Comparison of ENCODE assay signal across 8 cellular contexts in genomic region chr17:81891303-81891552, GRCh38. TPM values are rescaled to one million over a fixed set of nuclear protein-coding genes. Genes with fewer than 3 reads are reported as not detected.
DNase-seq lines count a peak whose midpoint lies in the region; ATAC-seq and TF ChIP-seq lines count a peak whose summit lies in the region.

No MANE protein-coding gene starts in this region.

- peak overlapping the region; percentile 71 for H3K9ac ChIP-seq in mucosa of stomach (ENCODE audit: low read length)

- DNase-seq in BJ (ENCODE audit: low read depth) (no peak), astrocyte of the cerebellum (ENCODE audit: low read depth) (no peak), occipital lobe (lab: John Stamatoyannopoulos, UW) (no peak)

- TF ChIP-seq CTCF in BJ (IDR thresholded peaks at IDR 0.05; ENCODE audit: insufficient read depth, low read depth, low read length) (no peak), astrocyte of the cerebellum (IDR thresholded peaks at IDR 0.05; ENCODE audit: low read depth, low read length, missing control alignments) (no peak)

- peak; percentile 33 for ATAC-seq in HG02852 (IDR thresholded peaks at IDR 0.05; ENCODE audit: unreplicated experiment)
- ATAC-seq in GM19324 (IDR thresholded peaks at IDR 0.05; ENCODE audit: low FRiP score, unreplicated experiment), result no peak
- no peak for ATAC-seq in HG02678 (IDR thresholded peaks at IDR 0.05; ENCODE audit: unreplicated experiment)
- no peak for ATAC-seq in HG02938 (IDR thresholded peaks at IDR 0.05; ENCODE audit: unreplicated experiment)

- in situ Hi-C loops in astrocyte of the cerebellum (cut with HindIII; ENCODE audit: low sequenced_read_pairs), result no loop called here

- CTCF ChIA-PET in BJ (lab: Yijun Ruan, JAX), result no interaction called here

- POLR2A ChIA-PET in BJ (lab: Charles Lee), result no interaction called here

- H3K36me3 ChIP-seq in BJ (ENCODE audit: control insufficient read depth, insufficient read depth, low read length) (peaks cover 29% of the 10 kb centered on the region), mucosa of stomach (ENCODE audit: control insufficient read depth, insufficient read depth, low read length) (peaks cover 7% of the 10 kb centered on the region)

- H3K9me3 ChIP-seq in mucosa of stomach (ENCODE audit: control insufficient read depth, low read length), result no peaks in the 10 kb centered on the region

- peaks cover 10% of the 10 kb centered on the region for H3K4me1 ChIP-seq in mucosa of stomach (ENCODE audit: control insufficient read depth, insufficient read depth, low read length)

- H3K4me3 ChIP-seq in BJ (ENCODE audit: low read depth, low read length) (peak overlapping the region; percentile 92), astrocyte of the cerebellum (ENCODE audit: low read depth, low read length) (peak overlapping the region; percentile 79), mucosa of stomach (ENCODE audit: low read length) (no peak overlapping the region)

- no peaks in the 10 kb centered on the region for H3K27me3 ChIP-seq in BJ (ENCODE audit: control insufficient read depth, insufficient read depth, low read length)
- H3K27me3 ChIP-seq in mucosa of stomach (ENCODE audit: control insufficient read depth, insufficient read depth, low read length), result no peaks in the 10 kb centered on the region

RNA-seq across cellular contexts. Expression of gene ALYREF, which starts 0.2 kb away (rescaled TPM):
- 74.8 and 83.4 TPM in 2 replicates for polyA plus RNA-seq in BJ (2011; rRNA removed)
- 52.1 and 66.9 TPM in 2 replicates for polyA minus RNA-seq in BJ (2011; rRNA and poly(A)+ RNA removed)
- 78.3 TPM for total RNA-seq in occipital lobe

RNA-seq across cellular contexts. Expression of gene ANAPC11, which starts 0.3 kb away (rescaled TPM):
- polyA plus RNA-seq in BJ (2011; rRNA removed), result 227 and 290 TPM in 2 replicates
- polyA minus RNA-seq in BJ (2011; rRNA and poly(A)+ RNA removed), result 40.9 and 41.0 TPM in 2 replicates
- total RNA-seq in occipital lobe, result 43.0 TPM

RNA-seq across cellular contexts. Expression of gene NPB, which starts 10.8 kb away (rescaled TPM):
- polyA plus RNA-seq in BJ (2011; rRNA removed), result 0.21 and 0.38 TPM in 2 replicates
- 0.24 TPM in 1 of 2 replicates, not detected in the other for polyA minus RNA-seq in BJ (2011; rRNA and poly(A)+ RNA removed)
- total RNA-seq in occipital lobe, result 2.0 TPM

RNA-seq across cellular contexts. Expression of gene PCYT2, which starts 20.0 kb away (rescaled TPM):
- 24.5 and 44.2 TPM in 2 replicates for polyA plus RNA-seq in BJ (2011; rRNA removed)
- polyA minus RNA-seq in BJ (2011; rRNA and poly(A)+ RNA removed), result 19.1 and 25.7 TPM in 2 replicates
- total RNA-seq in occipital lobe, result 24.5 TPM

RNA-seq across cellular contexts. Expression of gene ARHGDIA, which starts 20.1 kb away (rescaled TPM):
- 74.8 and 163 TPM in 2 replicates for polyA plus RNA-seq in BJ (2011; rRNA removed)
- polyA minus RNA-seq in BJ (2011; rRNA and poly(A)+ RNA removed), result 46.3 and 78.2 TPM in 2 replicates
- total RNA-seq in occipital lobe, result 22.9 TPM
